In the genomic region with DNA sequence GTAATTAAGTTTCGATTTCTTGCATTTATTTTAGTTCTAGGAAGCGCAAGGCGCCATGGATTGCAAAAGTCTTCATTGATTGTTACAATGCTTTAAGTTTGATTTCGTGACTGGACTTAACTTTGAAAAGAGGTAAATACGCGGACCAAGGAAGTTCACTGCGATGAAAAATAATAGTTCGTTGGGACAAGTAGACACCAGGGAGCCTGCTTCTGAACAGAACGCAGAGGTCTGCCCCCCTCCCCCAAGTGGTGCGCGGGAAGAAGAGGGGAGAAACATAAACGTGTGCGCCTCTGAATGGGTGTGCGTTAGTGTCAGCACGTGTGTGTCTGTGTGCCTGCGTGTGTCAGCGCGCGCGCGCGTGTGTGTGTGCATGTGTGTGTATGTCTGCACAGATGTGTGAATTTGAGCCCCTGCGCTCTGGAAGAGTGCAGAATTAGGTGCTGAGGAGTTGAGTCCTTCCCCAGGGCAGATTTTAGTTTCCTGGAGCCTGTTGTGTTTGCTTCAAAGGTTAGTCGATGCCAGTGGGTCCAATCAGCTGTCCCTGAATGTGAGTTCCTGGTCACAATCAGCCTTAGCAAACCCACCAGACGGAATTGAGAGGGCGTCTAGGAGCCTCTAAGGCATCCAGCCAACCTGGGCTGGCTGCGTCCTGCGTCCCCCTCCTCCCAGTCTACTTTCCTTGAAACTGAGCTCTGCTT, we compare ENCODE assay signal across 14 cellular contexts. TPM values are rescaled to one million over a fixed set of nuclear protein-coding genes. Genes with fewer than 3 reads are reported as not detected.
DNase-seq lines count a peak whose midpoint lies in the region; ATAC-seq and TF ChIP-seq lines count a peak whose summit lies in the region.
"Had no signal": no experiment of that assay in that cellular context is flagged by ENCODE, and none has a peak within 500 bp of the region (broad histone marks: within the 10 kb centered on the region; RNA-seq: fewer than 3 reads in every experiment).

No MANE protein-coding gene starts in this region.

- no peak overlapping the region for H3T11ph ChIP-seq in H9 (ENCODE audit: low read length)

- TF ChIP-seq CTCF in H9 (conservative IDR thresholded peaks at IDR 0.05) = no peak
- TF ChIP-seq CTCF in WTC11 (IDR thresholded peaks at IDR 0.05) = no peak

- no peak overlapping the region for H2BK20ac ChIP-seq in H9 (ENCODE audit: low read depth, low read length, poor library complexity, severe bottlenecking)

- no peak; the same call in 1 of the 2 replicates for ATAC-seq in WTC11
- ATAC-seq in activated CD4-positive, CD25-positive, alpha-beta regulatory T cell treated with anti-CD3 and anti-CD28 coated beads, Interleukin-2, amount 50 U/mL, for 24 hours = no peak
- ATAC-seq: K562 had no signal

- H3K4me3 ChIP-seq in iPS-15b (ENCODE audit: low read depth, low read length) = peak overlapping the region; percentile 37
- H3K4me3 ChIP-seq in neuronal stem cell (ENCODE audit: low read length in 2 of 2) = no peak overlapping the region
- H3K4me3 ChIP-seq: K562 had no signal

- POLR2A ChIA-PET in WTC11 (lab: Charles Lee) = no interaction called here

- H3K27ac Mint-ChIP-seq in H9 (no peak overlapping the region), WTC11 (no peak overlapping the region)
- H3K27ac Mint-ChIP-seq: CD4-positive, alpha-beta memory T cell had no signal

- H3K9me3 ChIP-seq in H9 (ENCODE audit: control insufficient read depth, low read depth, low read length) = no peaks in the 10 kb centered on the region
- no peaks in the 10 kb centered on the region for H3K9me3 ChIP-seq in iPS-15b (ENCODE audit: control insufficient read depth, insufficient read depth, low read length)
- no peaks in the 10 kb centered on the region for H3K9me3 ChIP-seq in neuronal stem cell (replicated peaks in 1 of 2; ENCODE audit: control insufficient read depth in 2 of 2, insufficient read depth in 1 of 2, low read depth in 1 of 2, low read length in 2 of 2)
- H3K9me3 ChIP-seq: BE2C had no signal

- H3K23ac ChIP-seq in H9 (ENCODE audit: insufficient read length, low read depth, low read length) (no peak overlapping the region), neuronal stem cell (ENCODE audit: low read depth, low read length, poor library complexity) (peak overlapping the region; percentile 74)

- H2AFZ ChIP-seq in H9 (ENCODE audit: low read length) (no peak overlapping the region), neuronal stem cell (ENCODE audit: low read length) (no peak overlapping the region)

- no peak overlapping the region for H4K8ac ChIP-seq in H9 (replicated peaks; ENCODE audit: insufficient read length, low read depth, low read length)
- no peak overlapping the region for H4K8ac ChIP-seq in neuronal stem cell (ENCODE audit: low read depth, low read length)

- H3K4ac ChIP-seq in H9 (ENCODE audit: low read depth, low read length) = no peak overlapping the region
- no peak overlapping the region for H3K4ac ChIP-seq in neuronal stem cell (ENCODE audit: low read length)

- H4K20me1 ChIP-seq in H9 (ENCODE audit: control insufficient read depth, insufficient read depth, insufficient read length) = peaks cover 5% of the 10 kb centered on the region

- CTCF ChIA-PET in WTC11 (lab: Charles Lee) = interaction anchor here (1.6 kb wide), 1 partner anchor 15 kb away, joined by 7 read pairs; no protein-coding TSS in a partner anchor

- H2AK5ac ChIP-seq in H9 (ENCODE audit: insufficient read length, low read length) = no peak overlapping the region
- no peak overlapping the region for H2AK5ac ChIP-seq in neuronal stem cell (ENCODE audit: low read depth, low read length)

- H3K27ac ChIP-seq in H9 (ENCODE audit: insufficient read length, low read depth, low read length) (no peak overlapping the region), neuronal stem cell (replicated peaks; ENCODE audit: low read length) (no peak overlapping the region)
- H3K27ac ChIP-seq: C4-2B had no signal

- H3K36me3 ChIP-seq in iPS-15b (ENCODE audit: control insufficient read depth, insufficient read depth, low read length) (no peaks in the 10 kb centered on the region), neuronal stem cell (replicated peaks in 1 of 2; ENCODE audit: control insufficient read depth in 2 of 2, insufficient read depth in 2 of 2, low read length in 2 of 2) (no peaks in the 10 kb centered on the region)
- H3K36me3 ChIP-seq: BE2C had no signal

- H3K36me3 Mint-ChIP-seq in H9 (ENCODE audit: insufficient read depth in 1 of 3, low read depth in 3 of 3) (no peaks in the 10 kb centered on the region), WTC11 (no peaks in the 10 kb centered on the region)

- no peak overlapping the region; the same call in 1 of the 2 replicates for H3K14ac ChIP-seq in H9 (ENCODE audit: insufficient read depth, low read length)
- H3K14ac ChIP-seq in neuronal stem cell (ENCODE audit: low read length) = peak overlapping the region; percentile 74

- H3K27me3 Mint-ChIP-seq in H9 (ENCODE audit: low read depth) (peaks cover 100% of the 10 kb centered on the region), WTC11 (ENCODE audit: low read depth) (peaks cover 100% of the 10 kb centered on the region)

- no peaks in the 10 kb centered on the region for H3K79me1 ChIP-seq in H9 (ENCODE audit: insufficient read depth, low read depth, low read length, poor library complexity, severe bottlenecking)
- no peaks in the 10 kb centered on the region for H3K79me1 ChIP-seq in neuronal stem cell (ENCODE audit: low read depth, low read length)

- H3K27me3 ChIP-seq in H9 (ENCODE audit: insufficient read depth, low read length) (peaks cover 60% of the 10 kb centered on the region), iPS-15b (ENCODE audit: control insufficient read depth, insufficient read depth, low read length) (peaks cover 100% of the 10 kb centered on the region), neuronal stem cell (ENCODE audit: control insufficient read depth in 3 of 3, insufficient read depth in 3 of 3, low read depth in 1 of 3, low read length in 3 of 3) (peaks cover 15 to 69% (median 55%) of the 10 kb centered on the region in 3 experiments)

- no peak overlapping the region for H3K18ac ChIP-seq in H9 (ENCODE audit: insufficient read length, low read depth, low read length)
- peak overlapping the region; percentile 71 for H3K18ac ChIP-seq in neuronal stem cell (ENCODE audit: low read length)

- H4K5ac ChIP-seq in H9 (ENCODE audit: insufficient read length, low read depth, low read length) = no peak overlapping the region

- H2BK5ac ChIP-seq in H9 (ENCODE audit: insufficient read length, low read length) = no peak overlapping the region
- H2BK5ac ChIP-seq in neuronal stem cell (ENCODE audit: low read length) = no peak overlapping the region

- no peaks in the 10 kb centered on the region for H3K79me2 ChIP-seq in H9 (ENCODE audit: insufficient read depth, low read length)

- peaks cover 11 to 35% of the 10 kb centered on the region in 2 experiments for H3K4me1 Mint-ChIP-seq in H9
- peaks cover 27% of the 10 kb centered on the region for H3K4me1 Mint-ChIP-seq in WTC11

- H3K56ac ChIP-seq in H9 (ENCODE audit: insufficient read length, low read depth, low read length) = no peak overlapping the region

- H3K4me1 ChIP-seq in H9 (ENCODE audit: insufficient read depth, low read length) (no peaks in the 10 kb centered on the region), iPS-15b (ENCODE audit: control insufficient read depth, insufficient read depth, low read length) (peaks cover 5% of the 10 kb centered on the region), neuronal stem cell (ENCODE audit: control insufficient read depth in 2 of 2, insufficient read depth in 1 of 2, low read depth in 1 of 2, low read length in 2 of 2) (peaks cover 0 to 3% of the 10 kb centered on the region in 2 donors)
- H3K4me1 ChIP-seq: BE2C had no signal

- H3K9me3 Mint-ChIP-seq in H9 = peaks cover 1 to 7% of the 10 kb centered on the region in 2 experiments; a peak in 3 of 5 replicates
- no peaks in the 10 kb centered on the region for H3K9me3 Mint-ChIP-seq in WTC11

- H2BK120ac ChIP-seq in H9 (ENCODE audit: low read depth, low read length, poor library complexity, severe bottlenecking) (no peak overlapping the region), neuronal stem cell (ENCODE audit: low read depth, low read length) (no peak overlapping the region)

- H3K9ac ChIP-seq in H9 (ENCODE audit: extremely low read depth, insufficient read length, low read length) (no peak overlapping the region), iPS-15b (ENCODE audit: low read depth, low read length) (no peak overlapping the region), neuronal stem cell (ENCODE audit: low read depth, low read length, poor library complexity) (peak overlapping the region; percentile 31)

- H3K4me3 Mint-ChIP-seq in H9 (peak overlapping the region in 1 of 2 experiments; percentile 73; a peak in 3 of 5 replicates), WTC11 (peak overlapping the region; percentile 61)
- H3K4me3 Mint-ChIP-seq: CD4-positive, alpha-beta memory T cell had no signal

- H3K23me2 ChIP-seq in H9 (ENCODE audit: insufficient read length, low read depth, low read length, poor library complexity, severe bottlenecking) = peaks cover 1% of the 10 kb centered on the region

- H3K4me2 ChIP-seq in H9 (ENCODE audit: insufficient read depth, insufficient read length, low read length) (peak overlapping the region; percentile 74), neuronal stem cell (ENCODE audit: insufficient read depth, low read length, poor library complexity, severe bottlenecking) (no peak overlapping the region)

- WGBS in H9 (ENCODE audit: extremely low coverage, insufficient read length, low lambda C conversion rate) = no CpG with 5 or more reads among the region's 28 CpGs
- no CpG with 5 or more reads among the region's 28 CpGs for WGBS in neuronal stem cell (ENCODE audit: extremely low coverage in 2 of 2, insufficient read length in 2 of 2, insufficient replicate concordance in 1 of 2), 2 donors

- DNase-seq in H9 = no peak
- no peak for DNase-seq in WTC11 (ENCODE audit: low spot score)
- DNase-seq in neuronal stem cell (ENCODE audit: low spot score) = no peak
- DNase-seq in EL = no peak
- no peak for DNase-seq in dedifferentiated amniotic fluid mesenchymal stem cell (ENCODE audit: extremely low spot score)
- DNase-seq: BE2C; CD4-positive, alpha-beta memory T cell; DND-41; GF-D8 had no signal

- no peak overlapping the region for H2BK12ac ChIP-seq in H9 (ENCODE audit: insufficient read length, low read depth, low read length)
- H2BK12ac ChIP-seq in neuronal stem cell (ENCODE audit: low read length) = no peak overlapping the region

- H4K91ac ChIP-seq in H9 (ENCODE audit: insufficient read length, low read depth, low read length) (no peak overlapping the region), neuronal stem cell (ENCODE audit: low read depth, low read length, poor library complexity) (no peak overlapping the region)

- H2BK15ac ChIP-seq in H9 (ENCODE audit: low read depth, low read length) (no peak overlapping the region), neuronal stem cell (ENCODE audit: low read length) (no peak overlapping the region)

RNA-seq across cellular contexts. Expression of a gene that starts 5.8 kb away (rescaled TPM):
- total RNA-seq in H9 (2021) = not detected in 2 replicates
- not detected in 3 replicates for total RNA-seq in WTC11 (2021)
- 0.01 TPM for polyA plus RNA-seq in neuronal stem cell (2013, experiment 1 of 2)
- polyA plus RNA-seq in neuronal stem cell (2013, experiment 2 of 2) = not detected
- total RNA-seq: CD4-positive, alpha-beta memory T cell; K562 had no signal
- polyA plus RNA-seq: AG04450; CD4-positive, alpha-beta memory T cell; K562 had no signal
